Comparison of ENCODE assay signal across 8 cellular contexts in genomic region chr2:8535821-8536685, GRCh38.
DNase-seq lines count a peak whose midpoint lies in the region; ATAC-seq and TF ChIP-seq lines count a peak whose summit lies in the region.

No MANE protein-coding gene starts in this region.

- POLR2A ChIA-PET in PC-3 (lab: Charles Lee; ENCODE audit: unreplicated experiment) = no interaction called here

- 0 out of 2 replicates have a peak, but pooled peaks cover 8% of the 10 kb centered on the region for H3K9me3 ChIP-seq in PC-3 (ENCODE audit: low read length)
- peaks cover 0 to 10% (median 3%) of the 10 kb centered on the region in 4 donors for H3K9me3 ChIP-seq in sigmoid colon

- H3K79me2 ChIP-seq in PC-3 (ENCODE audit: low read length) = no peaks in the 10 kb centered on the region

- no peak overlapping the region for H3K4me3 Mint-ChIP-seq in endothelial cell (ENCODE audit: unreplicated experiment)

- no peaks in the 10 kb centered on the region for H3F3A ChIP-seq in PC-3 (ENCODE audit: low read length, unreplicated experiment)

- H3K27ac ChIP-seq in PC-3 (ENCODE audit: low read length) (peak overlapping the region; percentile 31), sigmoid colon (peak overlapping the region; percentile 10 to 62 (median 35))

- intact Hi-C loops in PC-3 (cut with micrococcal nuclease) = no loop called here
- intact Hi-C loops in sigmoid colon (cut with DNase I) = loop anchor here (10.0 kb wide), 1 partner anchor 531 kb away; no protein-coding TSS in a partner anchor

- H3K9ac ChIP-seq in PC-3 (ENCODE audit: low read length) = no peak overlapping the region

- H3K27ac Mint-ChIP-seq in endothelial cell (ENCODE audit: unreplicated experiment) = no peak overlapping the region

- no peak for TF ChIP-seq EP300 in sigmoid colon (IDR thresholded peaks at IDR 0.05)

- WGBS in sigmoid colon, 2 donors = 73 to 84% methylated on average over 19 of the region's 19 CpGs

- H3K9me2 ChIP-seq in PC-3 (replicated peaks; ENCODE audit: low read length) = no peaks in the 10 kb centered on the region

- H3K27me3 Mint-ChIP-seq in endothelial cell (ENCODE audit: unreplicated experiment) = peaks cover 4% of the 10 kb centered on the region

- TF ChIP-seq POLR2A in sigmoid colon (IDR thresholded peaks at IDR 0.05) = no peak

- no peak for DNase-seq in PC-3
- peak; percentile 15 for DNase-seq in fibroblast of pulmonary artery (ENCODE audit: low read depth)
- peak; percentile 66 for DNase-seq in sigmoid colon
- DNase-seq in endothelial cell (ENCODE audit: low spot score) = no peak
- no peak for DNase-seq in NCI-H446 treated with DMSO at 0.1 percent for 48 hours (lab: John Stamatoyannopoulos, UW)
- no peak for DNase-seq in stimulated activated CD4-positive, alpha-beta T cell treated with anti-CD3 and anti-CD28 coated beads, Interleukin-12 subunit alpha, Interleukin-12 subunit beta, amount 100 ng/mL, for 4 hours
- DNase-seq in hepatic stellate cell (ENCODE audit: low spot score) = no peak

- H3K36me3 Mint-ChIP-seq in endothelial cell (ENCODE audit: low read depth, unreplicated experiment) = no peaks in the 10 kb centered on the region

- H4K20me1 ChIP-seq in PC-3 (ENCODE audit: low read length) = no peaks in the 10 kb centered on the region

- peaks cover 36% of the 10 kb centered on the region for H3K4me1 ChIP-seq in PC-3 (ENCODE audit: insufficient read depth, low read length)
- H3K4me1 ChIP-seq in sigmoid colon = peaks cover 0 to 34% (median 24%) of the 10 kb centered on the region in 4 donors

- H3K9me3 Mint-ChIP-seq in endothelial cell (ENCODE audit: unreplicated experiment) = no peaks in the 10 kb centered on the region

- H3K4me3 ChIP-seq in PC-3 (ENCODE audit: low read length) = no peak overlapping the region
- no peak overlapping the region for H3K4me3 ChIP-seq in fibroblast of pulmonary artery (replicated peaks; ENCODE audit: low read depth, low read length)
- no peak overlapping the region for H3K4me3 ChIP-seq in sigmoid colon

- no peaks in the 10 kb centered on the region for H3K36me3 ChIP-seq in PC-3 (ENCODE audit: low read depth, low read length)
- H3K36me3 ChIP-seq in sigmoid colon = no peaks in the 10 kb centered on the region

- CTCF ChIA-PET in PC-3 (lab: Charles Lee) = interaction anchor here (0.7 kb wide), 1 partner anchor 10 kb away, joined by 6 read pairs; no protein-coding TSS in a partner anchor

- peak; percentile 39 for ATAC-seq in GM21619 (IDR thresholded peaks at IDR 0.05; ENCODE audit: unreplicated experiment)
- ATAC-seq in PC-3 = no peak

- no peak overlapping the region for H2AFZ ChIP-seq in PC-3 (ENCODE audit: low read length)

- H3K4me2 ChIP-seq in PC-3 (ENCODE audit: low read length) = peak overlapping the region; percentile 18; the same call in 1 of the 2 replicates

- peaks cover 18% of the 10 kb centered on the region for H3K4me1 Mint-ChIP-seq in endothelial cell (ENCODE audit: unreplicated experiment)

- no peak for TF ChIP-seq CTCF in PC-3 (conservative IDR thresholded peaks at IDR 0.05; ENCODE audit: low read depth, low read length)
- TF ChIP-seq CTCF in fibroblast of pulmonary artery (IDR thresholded peaks at IDR 0.05; ENCODE audit: low read length, missing control alignments) = no peak
- TF ChIP-seq CTCF in sigmoid colon (IDR thresholded peaks at IDR 0.05) = no peak
- no peak for TF ChIP-seq CTCF in endothelial cell (IDR thresholded peaks at IDR 0.05; ENCODE audit: unreplicated experiment)

- H3K27me3 ChIP-seq in PC-3 (ENCODE audit: low read length) = no peaks in the 10 kb centered on the region
- H3K27me3 ChIP-seq in sigmoid colon = no peaks in the 10 kb centered on the region

- BruUV-seq in PC-3 (replicated peaks; lab: Mats Ljungman, UMichigan) = no TSS peak

Comparison
In these comparisons a context has a peak if more than half of its experiments do, and no peak if none do; other contexts are left out.
1. DNase-seq: peak in fibroblast of pulmonary artery (single experiment) and sigmoid colon (single experiment); none in PC-3 (single experiment), endothelial cell (single experiment), NCI-H446 treated with DMSO at 0.1 percent for 48 hours (single experiment), stimulated activated CD4-positive, alpha-beta T cell treated with anti-CD3 and anti-CD28 coated beads, Interleukin-12 subunit alpha, Interleukin-12 subunit beta, amount 100 ng/mL, for 4 hours (single experiment) and hepatic stellate cell (single experiment).